10 cellular contexts compared by ENCODE assay signal in the genomic region with DNA sequence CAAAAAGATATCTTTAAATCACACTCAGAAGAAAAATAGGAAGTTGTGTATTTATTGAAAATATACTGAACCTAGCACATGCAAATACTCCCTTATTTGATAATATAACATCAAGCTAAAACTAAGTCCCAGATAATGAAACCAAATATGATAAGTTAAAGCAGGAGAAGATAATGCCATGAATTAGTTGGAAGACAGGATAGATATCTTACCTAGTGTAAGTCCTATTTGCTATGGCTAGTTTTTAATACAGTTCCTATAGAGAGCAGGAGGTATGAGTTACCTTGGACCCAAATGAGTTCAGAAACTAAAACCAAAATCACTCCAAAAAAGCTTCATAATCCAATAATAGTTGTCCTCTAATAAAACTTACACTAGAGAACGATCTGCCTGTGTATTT.
"Had no signal": no experiment of that assay in that cellular context is flagged by ENCODE, and none has a peak within 500 bp of the region (broad histone marks: within the 10 kb centered on the region; RNA-seq: fewer than 3 reads in every experiment).

No MANE protein-coding gene starts in this region.

- H3K36me3 ChIP-seq: HAP-1 had no signal

- DNase-seq: GM23248, GOT3, H7, H9, HCEC 1CT, HFFc6 had no signal

- ATAC-seq: GM23338, HCT116 had no signal

- H3K4me2 ChIP-seq: GM23338 had no signal

- H3K4me3 ChIP-seq: GM23248, GM23338, HAP-1 had no signal

- H3K9me3 ChIP-seq: HAP-1 had no signal

- H2AFZ ChIP-seq: GM23248, GM23338 had no signal

- H3K9ac ChIP-seq: GM23248 had no signal

- H3K27ac ChIP-seq: GM23248 had no signal

- FAIRE-seq: H1 had no signal
